ENCODE assay signal across 8 cellular contexts in the genomic region with DNA sequence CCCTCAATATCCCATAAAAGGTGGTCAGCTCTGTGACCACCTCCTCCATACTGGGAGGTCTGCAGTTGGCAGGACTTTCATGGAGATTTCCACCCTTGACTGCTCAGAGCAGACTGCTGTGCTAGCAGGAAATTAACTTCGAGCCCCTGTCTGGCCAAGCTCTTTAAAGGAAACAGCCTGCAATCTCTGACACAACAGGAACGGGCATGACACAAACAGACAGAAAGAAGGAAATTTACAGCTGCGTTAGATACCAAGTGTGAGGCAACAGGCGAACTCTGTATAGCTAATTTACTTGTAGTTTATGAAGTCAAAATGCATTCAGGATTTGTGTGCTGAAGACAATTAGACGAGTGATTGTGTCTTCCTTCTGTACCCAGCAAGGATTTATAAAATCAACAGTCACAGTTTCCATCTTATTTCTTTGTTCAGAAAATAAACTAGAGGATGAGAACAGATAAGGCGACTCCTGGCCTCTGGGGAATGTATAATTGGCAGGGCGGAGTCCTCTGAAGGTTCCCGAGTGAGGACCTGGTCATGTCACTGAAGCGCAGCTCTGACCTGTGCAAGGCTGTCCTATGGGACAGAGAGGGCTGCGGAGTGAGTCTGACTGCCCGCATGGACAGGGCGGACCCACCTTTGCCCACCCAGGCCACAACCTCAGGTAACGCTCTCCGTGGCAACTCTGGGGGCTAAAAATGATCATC.
DNase-seq lines count a peak whose midpoint lies in the region; ATAC-seq and TF ChIP-seq lines count a peak whose summit lies in the region.

No MANE protein-coding gene starts in this region.

- H3K4me2 ChIP-seq in Loucy (ENCODE audit: low read depth, low read length, poor library complexity, severe bottlenecking), result peak overlapping the region; percentile 48

- H3K9me3 ChIP-seq in Loucy (ENCODE audit: insufficient read depth, low read depth, low read length), result no peaks in the 10 kb centered on the region

- H3K4me1 Mint-ChIP-seq in stimulated activated effector memory CD8-positive, alpha-beta T cell treated with anti-CD3 and anti-CD28 coated beads, Interleukin-12 subunit alpha, Interleukin-12 subunit beta, amount 100 ng/mL, for 72 hours, result peaks cover 33% of the 10 kb centered on the region

- H3F3A ChIP-seq in Loucy (ENCODE audit: low read depth), result peaks cover 9% of the 10 kb centered on the region; the same call in 1 of the 2 replicates

- H2AFZ ChIP-seq in Loucy (ENCODE audit: low read length), result no peak overlapping the region; the same call in 1 of the 2 replicates

- no peaks in the 10 kb centered on the region for H3K36me3 ChIP-seq in Loucy (ENCODE audit: insufficient read depth, low read length)

- H3K4me3 ChIP-seq in Loucy (ENCODE audit: low read length, poor library complexity, severe bottlenecking), result peak overlapping the region; percentile 35

- H3K79me2 ChIP-seq in Loucy (ENCODE audit: insufficient read depth, low read length), result no peaks in the 10 kb centered on the region

- TF ChIP-seq CTCF in Loucy (conservative IDR thresholded peaks at IDR 0.05; ENCODE audit: low read length), result no peak
- TF ChIP-seq CTCF in VCaP (conservative IDR thresholded peaks at IDR 0.05), result no peak

- no peaks in the 10 kb centered on the region for H3K9me2 ChIP-seq in Loucy (replicated peaks; ENCODE audit: low read depth, low read length)

- peaks cover 46% of the 10 kb centered on the region for H3K36me3 Mint-ChIP-seq in stimulated activated effector memory CD8-positive, alpha-beta T cell treated with anti-CD3 and anti-CD28 coated beads, Interleukin-12 subunit alpha, Interleukin-12 subunit beta, amount 100 ng/mL, for 72 hours

- ATAC-seq in stimulated activated effector memory CD8-positive, alpha-beta T cell treated with anti-CD3 and anti-CD28 coated beads, Interleukin-12 subunit alpha, Interleukin-12 subunit beta, amount 100 ng/mL, for 72 hours, result no peak
- no peak for ATAC-seq in GM21390 (IDR thresholded peaks at IDR 0.05; ENCODE audit: unreplicated experiment)
- ATAC-seq in HG02759 (IDR thresholded peaks at IDR 0.05; ENCODE audit: unreplicated experiment), result no peak

- no peaks in the 10 kb centered on the region for H4K20me1 ChIP-seq in Loucy (ENCODE audit: insufficient read depth, low read length, poor library complexity, severe bottlenecking)

- peak overlapping the region; percentile 34 for H3K27ac ChIP-seq in VCaP

- no peaks in the 10 kb centered on the region for H3K9me3 Mint-ChIP-seq in stimulated activated effector memory CD8-positive, alpha-beta T cell treated with anti-CD3 and anti-CD28 coated beads, Interleukin-12 subunit alpha, Interleukin-12 subunit beta, amount 100 ng/mL, for 72 hours

- peak overlapping the region; percentile 45 for H3K27ac Mint-ChIP-seq in stimulated activated effector memory CD8-positive, alpha-beta T cell treated with anti-CD3 and anti-CD28 coated beads, Interleukin-12 subunit alpha, Interleukin-12 subunit beta, amount 100 ng/mL, for 72 hours

- H3K4me3 Mint-ChIP-seq in stimulated activated effector memory CD8-positive, alpha-beta T cell treated with anti-CD3 and anti-CD28 coated beads, Interleukin-12 subunit alpha, Interleukin-12 subunit beta, amount 100 ng/mL, for 72 hours, result no peak overlapping the region

- H3K27me3 ChIP-seq in Loucy (ENCODE audit: insufficient read depth, low read length, poor library complexity, severe bottlenecking), result no peaks in the 10 kb centered on the region

- peak overlapping the region; percentile 40 for H3K9ac ChIP-seq in Loucy (ENCODE audit: low read depth, low read length, poor library complexity, severe bottlenecking)

- peak; percentile 66 for DNase-seq in iris pigment epithelial cell (ENCODE audit: low read depth)
- no peak for DNase-seq in stimulated activated effector memory CD8-positive, alpha-beta T cell treated with anti-CD3 and anti-CD28 coated beads, Interleukin-12 subunit alpha, Interleukin-12 subunit beta, amount 100 ng/mL, for 72 hours (ENCODE audit: low spot score in 2 of 2)
- no peak for DNase-seq in GOT3 (lab: John Stamatoyannopoulos, UW)
- no peak for DNase-seq in activated CD4-positive, alpha-beta T cell treated with anti-CD3 and anti-CD28 coated beads, Interleukin-2, amount 50 U/mL, for 48 hours

- H3K4me1 ChIP-seq in Loucy (ENCODE audit: insufficient read depth, low read length, poor library complexity, severe bottlenecking), result peaks cover 57% of the 10 kb centered on the region
